8 cellular contexts compared by ENCODE assay signal in genomic region chr2:161280906-161281323, GRCh38. TPM values are rescaled to one million over a fixed set of nuclear protein-coding genes. Genes with fewer than 3 reads are reported as not detected.
A peak's percentile ranks its signal among the peaks of the same experiment; 100 is the strongest.
DNase-seq lines count a peak whose midpoint lies in the region; ATAC-seq and TF ChIP-seq lines count a peak whose summit lies in the region.
"Not testable (repeated sequence)": the region's sequence is repeated elsewhere in the genome, so short reads cannot be mapped to it uniquely, and the experiment has no call there.

No MANE protein-coding gene starts in this region.

- peak; percentile 14 for TF ChIP-seq CTCF in progenitor cell of endocrine pancreas (IDR thresholded peaks at IDR 0.05; ENCODE audit: unreplicated experiment)
- TF ChIP-seq CTCF in thoracic aorta (IDR thresholded peaks at IDR 0.05) = not testable (repeated sequence)

- H3K4me3 Mint-ChIP-seq in activated naive CD8-positive, alpha-beta T cell treated with anti-CD3 and anti-CD28 coated beads, Interleukin-2, amount 50 U/mL, for 24 hours; progenitor cell of endocrine pancreas (ENCODE audit: low read depth): not testable (repeated sequence)

- H3K9me3 Mint-ChIP-seq in activated naive CD8-positive, alpha-beta T cell treated with anti-CD3 and anti-CD28 coated beads, Interleukin-2, amount 50 U/mL, for 24 hours; progenitor cell of endocrine pancreas (ENCODE audit: low read depth): not testable (repeated sequence)

- not testable (repeated sequence) for H3K27me3 ChIP-seq in thoracic aorta (replicated peaks; ENCODE audit: insufficient read depth)

- H3K4me1 ChIP-seq in thoracic aorta (ENCODE audit: control insufficient read depth in 1 of 2, low read depth in 2 of 2) = not testable (repeated sequence)

- not testable (repeated sequence) for H3K36me3 Mint-ChIP-seq in activated naive CD8-positive, alpha-beta T cell treated with anti-CD3 and anti-CD28 coated beads, Interleukin-2, amount 50 U/mL, for 24 hours (ENCODE audit: low read depth); progenitor cell of endocrine pancreas (ENCODE audit: insufficient read depth)

- DNase-seq in EH (ENCODE audit: low read depth) = peak; percentile 20
- DNase-seq in NCI-H226 = peak; percentile 8
- DNase-seq in activated CD4-positive, alpha-beta T cell treated with anti-CD3 and anti-CD28 coated beads, Interleukin-2, amount 50 U/mL, for 1 hour = peak; percentile 22
- DNase-seq in activated naive CD8-positive, alpha-beta T cell treated with anti-CD3 and anti-CD28 coated beads, Interleukin-2, amount 50 U/mL, for 24 hours = peak; percentile 15
- DNase-seq in fibroblast of gingiva (ENCODE audit: low read depth) = peak; percentile 23
- peak; percentile 7 for DNase-seq in kidney tubule cell (ENCODE audit: low spot score)
- peak; percentile 55 for DNase-seq in progenitor cell of endocrine pancreas (ENCODE audit: low spot score, unreplicated experiment)
- peak; percentile 61 for DNase-seq in thoracic aorta (ENCODE audit: low spot score)

- not testable (repeated sequence) for H3K27me3 Mint-ChIP-seq in activated naive CD8-positive, alpha-beta T cell treated with anti-CD3 and anti-CD28 coated beads, Interleukin-2, amount 50 U/mL, for 24 hours; progenitor cell of endocrine pancreas

- H3K27ac ChIP-seq in thoracic aorta = not testable (repeated sequence)

- H3K4me3 ChIP-seq in thoracic aorta = not testable (repeated sequence)

- not testable (repeated sequence) for H3K9me3 ChIP-seq in thoracic aorta

- not testable (repeated sequence) for H3K36me3 ChIP-seq in thoracic aorta

- not testable (repeated sequence) for ATAC-seq in activated naive CD8-positive, alpha-beta T cell treated with anti-CD3 and anti-CD28 coated beads, Interleukin-2, amount 50 U/mL, for 24 hours; thoracic aorta (ENCODE audit: insufficient number of reproducible peaks, low FRiP score, low read depth)

- H3K4me1 Mint-ChIP-seq in activated naive CD8-positive, alpha-beta T cell treated with anti-CD3 and anti-CD28 coated beads, Interleukin-2, amount 50 U/mL, for 24 hours; progenitor cell of endocrine pancreas (ENCODE audit: low read depth): not testable (repeated sequence)

- H3K27ac Mint-ChIP-seq in activated naive CD8-positive, alpha-beta T cell treated with anti-CD3 and anti-CD28 coated beads, Interleukin-2, amount 50 U/mL, for 24 hours; progenitor cell of endocrine pancreas: not testable (repeated sequence)

RNA-seq across cellular contexts. Expression of gene PSMD14, which starts 27.3 kb away (rescaled TPM):
- total RNA-seq in progenitor cell of endocrine pancreas (55.2 and 58.2 TPM in 2 replicates), thoracic aorta (10 to 100 TPM; 25.2 to 59.5 TPM)

Comparison
In these comparisons a context has a peak if more than half of its experiments do, and no peak if none do; other contexts are left out.
1. DNase-seq: peak in every context shown above with its lines; median percentile 61 in thoracic aorta; 55 in progenitor cell of endocrine pancreas; 23 in fibroblast of gingiva; 22 in activated CD4-positive, alpha-beta T cell treated with anti-CD3 and anti-CD28 coated beads, Interleukin-2, amount 50 U/mL, for 1 hour; 20 in EH; 15 in activated naive CD8-positive, alpha-beta T cell treated with anti-CD3 and anti-CD28 coated beads, Interleukin-2, amount 50 U/mL, for 24 hours; 8 in NCI-H226; 7 in kidney tubule cell.